In genomic region chr14:105533391-105533790, GRCh38 we compare ENCODE assay signal across 15 cellular contexts. TPM values are rescaled to one million over a fixed set of nuclear protein-coding genes. Genes with fewer than 3 reads are reported as not detected.
DNase-seq lines count a peak whose midpoint lies in the region; ATAC-seq, FAIRE-seq and TF ChIP-seq lines count a peak whose summit lies in the region.
"Had no signal": no experiment of that assay in that cellular context is flagged by ENCODE, and none has a peak within 500 bp of the region (broad histone marks: within the 10 kb centered on the region; RNA-seq: fewer than 3 reads in every experiment).

No MANE protein-coding gene starts in this region.

- no peak overlapping the region for H2AFZ ChIP-seq in neuronal stem cell (ENCODE audit: low read length)
- H2AFZ ChIP-seq: GM23338 had no signal

- peak overlapping the region in 8 of 11 experiments; percentile 9 to 72 (median 36); a peak in 13 of 22 replicates for H3K9ac ChIP-seq in BLaER1 treated with 17β-estradiol and CSF1 and Interleukin-3, amounts not matched to agents 10 nM and 100 nM
- H3K9ac ChIP-seq in neuronal stem cell (ENCODE audit: low read depth, low read length, poor library complexity) (no peak overlapping the region), kidney (ENCODE audit: low read length in 2 of 2) (no peak overlapping the region)

- TF ChIP-seq CTCF in chondrocyte (IDR thresholded peaks at IDR 0.05): no peak
- no peak for TF ChIP-seq CTCF in kidney (IDR thresholded peaks at IDR 0.05; ENCODE audit: borderline replicate concordance, extremely low read depth, insufficient read depth)

- no peak overlapping the region for H3K4ac ChIP-seq in neuronal stem cell (ENCODE audit: low read length)

- ATAC-seq in HG03175 (IDR thresholded peaks at IDR 0.05; ENCODE audit: unreplicated experiment): no peak
- ATAC-seq: CD8-positive, alpha-beta T cell had no signal

- WGBS in neuronal stem cell (ENCODE audit: extremely low coverage in 2 of 2, insufficient read length in 2 of 2, insufficient replicate concordance in 1 of 2), 2 donors: no CpG with 5 or more reads among the region's 9 CpGs

- H4K8ac ChIP-seq in neuronal stem cell (ENCODE audit: low read depth, low read length): no peak overlapping the region

- no peaks in the 10 kb centered on the region for H3K9me3 Mint-ChIP-seq in chondrocyte (ENCODE audit: low read depth)
- H3K9me3 Mint-ChIP-seq: CD8-positive, alpha-beta T cell had no signal

- H3K14ac ChIP-seq in neuronal stem cell (ENCODE audit: low read length): peak overlapping the region; percentile 90

- H3K36me3 Mint-ChIP-seq in chondrocyte (ENCODE audit: low read depth): no peaks in the 10 kb centered on the region
- H3K36me3 Mint-ChIP-seq: CD8-positive, alpha-beta T cell had no signal

- no peak overlapping the region for H3K23ac ChIP-seq in neuronal stem cell (ENCODE audit: low read depth, low read length, poor library complexity)

- no peak overlapping the region for H4K91ac ChIP-seq in neuronal stem cell (ENCODE audit: low read depth, low read length, poor library complexity)

- H3K4me2 ChIP-seq in BLaER1 treated with 17β-estradiol and CSF1 and Interleukin-3, amounts not matched to agents 10 nM and 100 nM: peak overlapping the region in 10 of 11 experiments; percentile 95 to 100 (median 98); a peak in 20 of 22 replicates
- H3K4me2 ChIP-seq in neuronal stem cell (ENCODE audit: insufficient read depth, low read length, poor library complexity, severe bottlenecking): no peak overlapping the region
- H3K4me2 ChIP-seq: GM23338 had no signal

- peak overlapping the region in 7 of 11 experiments; percentile 13 to 88 (median 56); a peak in 10 of 22 replicates for H3K27ac ChIP-seq in BLaER1 treated with 17β-estradiol and CSF1 and Interleukin-3, amounts not matched to agents 10 nM and 100 nM
- H3K27ac ChIP-seq in neuronal stem cell (replicated peaks; ENCODE audit: low read length): no peak overlapping the region
- H3K27ac ChIP-seq in kidney (ENCODE audit: low read depth in 2 of 2, low read length in 2 of 2): no peak overlapping the region
- H3K27ac ChIP-seq: HL-60 had no signal

- H2BK5ac ChIP-seq in neuronal stem cell (ENCODE audit: low read length): no peak overlapping the region

- H3K27ac Mint-ChIP-seq in chondrocyte (ENCODE audit: unreplicated experiment): no peak overlapping the region
- H3K27ac Mint-ChIP-seq: CD8-positive, alpha-beta T cell; GM23338 had no signal

- no peaks in the 10 kb centered on the region for H3K4me1 Mint-ChIP-seq in chondrocyte (ENCODE audit: low read depth)
- H3K4me1 Mint-ChIP-seq: GM23338 had no signal

- peak overlapping the region in 3 of 10 experiments; percentile 31 to 44 (median 34); a peak in 5 of 20 replicates for H3K4me3 ChIP-seq in BLaER1 treated with 17β-estradiol and CSF1 and Interleukin-3, amounts not matched to agents 10 nM and 100 nM
- H3K4me3 ChIP-seq in neuronal stem cell (ENCODE audit: low read length in 2 of 2) (peak overlapping the region in 1 of 2 donors; percentile 43), kidney (ENCODE audit: low read length in 2 of 2) (no peak overlapping the region)
- H3K4me3 ChIP-seq: GM23338 had no signal

- H3K79me1 ChIP-seq in neuronal stem cell (ENCODE audit: low read depth, low read length): peaks cover 2% of the 10 kb centered on the region

- H3K36me3 ChIP-seq in BLaER1 treated with 17β-estradiol and CSF1 and Interleukin-3, amounts not matched to agents 10 nM and 100 nM: no peaks in the 10 kb centered on the region
- H3K36me3 ChIP-seq in neuronal stem cell (replicated peaks in 1 of 2; ENCODE audit: control insufficient read depth in 2 of 2, insufficient read depth in 2 of 2, low read length in 2 of 2): no peaks in the 10 kb centered on the region
- H3K36me3 ChIP-seq in kidney (ENCODE audit: control insufficient read depth in 1 of 2, insufficient read depth in 2 of 2, low read length in 2 of 2): no peaks in the 10 kb centered on the region

- H2BK12ac ChIP-seq in neuronal stem cell (ENCODE audit: low read length): no peak overlapping the region

- peak; percentile 51 for DNase-seq in chondrocyte (ENCODE audit: low spot score)
- no peak for DNase-seq in neuronal stem cell (ENCODE audit: low spot score)
- no peak for DNase-seq in kidney
- DNase-seq in stimulated activated CD4-positive, alpha-beta T cell treated with anti-CD3 and anti-CD28 coated beads, Interleukin-1b, Interleukin-23, amount 100 ng/mL, for 48 hours: no peak
- DNase-seq in mesenteric fat pad (ENCODE audit: low spot score): no peak
- DNase-seq: CD8-positive, alpha-beta T cell; DMS79 treated with DMSO at 0.1 percent for 48 hours; GF-D8; HCEC 1CT had no signal

- H3K27me3 ChIP-seq in BLaER1 treated with 17β-estradiol and CSF1 and Interleukin-3, amounts not matched to agents 10 nM and 100 nM: peaks cover 0 to 12% (median 0%) of the 10 kb centered on the region in 11 experiments; a peak in 2 of 22 replicates
- H3K27me3 ChIP-seq in neuronal stem cell (ENCODE audit: control insufficient read depth in 3 of 3, insufficient read depth in 3 of 3, low read depth in 1 of 3, low read length in 3 of 3): peaks cover 0 to 36% (median 3%) of the 10 kb centered on the region in 3 experiments

- peaks cover 12% of the 10 kb centered on the region for H3K27me3 Mint-ChIP-seq in chondrocyte (ENCODE audit: low read depth)

- H2AK5ac ChIP-seq in neuronal stem cell (ENCODE audit: low read depth, low read length): no peak overlapping the region

- H2BK120ac ChIP-seq in neuronal stem cell (ENCODE audit: low read depth, low read length): no peak overlapping the region

- no peaks in the 10 kb centered on the region for H3K9me3 ChIP-seq in BLaER1 treated with 17β-estradiol and CSF1 and Interleukin-3, amounts not matched to agents 10 nM and 100 nM (replicated peaks in 1 of 11)
- H3K9me3 ChIP-seq in neuronal stem cell (replicated peaks in 1 of 2; ENCODE audit: control insufficient read depth in 2 of 2, insufficient read depth in 1 of 2, low read depth in 1 of 2, low read length in 2 of 2): peaks cover 0 to 41% of the 10 kb centered on the region in 2 donors
- no peaks in the 10 kb centered on the region for H3K9me3 ChIP-seq in kidney (ENCODE audit: control insufficient read depth in 1 of 2, low read length in 2 of 2)

- no peak overlapping the region for H3K18ac ChIP-seq in neuronal stem cell (ENCODE audit: low read length)

- intact Hi-C loops in kidney (cut with DNase I): no loop called here

- peaks cover 0 to 31% (median 7%) of the 10 kb centered on the region in 11 experiments; a peak in 11 of 22 replicates for H4K20me1 ChIP-seq in BLaER1 treated with 17β-estradiol and CSF1 and Interleukin-3, amounts not matched to agents 10 nM and 100 nM

- H2BK15ac ChIP-seq in neuronal stem cell (ENCODE audit: low read length): no peak overlapping the region

- FAIRE-seq in kidney (lab: Jason Lieb, UNC): no peak
- FAIRE-seq: H54 had no signal

- H3K4me1 ChIP-seq in BLaER1 treated with 17β-estradiol and CSF1 and Interleukin-3, amounts not matched to agents 10 nM and 100 nM: peaks cover 47 to 85% (median 75%) of the 10 kb centered on the region in 10 experiments
- H3K4me1 ChIP-seq in neuronal stem cell (ENCODE audit: control insufficient read depth in 2 of 2, insufficient read depth in 1 of 2, low read depth in 1 of 2, low read length in 2 of 2) (no peaks in the 10 kb centered on the region), kidney (ENCODE audit: control insufficient read depth in 1 of 2, insufficient read depth in 1 of 2, low read depth in 1 of 2, low read length in 2 of 2) (peaks cover 0 to 8% of the 10 kb centered on the region in 2 donors)

- no peak overlapping the region for H3K4me3 Mint-ChIP-seq in chondrocyte (ENCODE audit: unreplicated experiment)
- H3K4me3 Mint-ChIP-seq: CD8-positive, alpha-beta T cell; GM23338 had no signal

RNA-seq across cellular contexts. Expression of gene TMEM121, which starts 7.0 kb away (rescaled TPM):
- 4.4 to 8.9 TPM (median 6.0 TPM) in 3 replicates for total RNA-seq in chondrocyte
- polyA plus RNA-seq in neuronal stem cell (2013, experiment 1 of 2): 7.2 TPM
- polyA plus RNA-seq in neuronal stem cell (2013, experiment 2 of 2): 6.3 TPM
- 3.1 TPM for total RNA-seq in kidney
- polyA plus RNA-seq in kidney (ENCODE audit: insufficient read depth, low read depth, low replicate concordance): 4.1 TPM
- total RNA-seq in mesenteric fat pad: 2.1 TPM

RNA-seq across cellular contexts. Expression of gene TEDC1, which starts 42.3 kb away (rescaled TPM):
- total RNA-seq in chondrocyte (12.9 to 15.5 TPM (median 14.3 TPM) in 3 replicates), kidney (13.2 TPM), mesenteric fat pad (22.7 TPM)
- polyA plus RNA-seq in neuronal stem cell (2013, experiment 1 of 2): 13.4 TPM
- 11.7 TPM for polyA plus RNA-seq in neuronal stem cell (2013, experiment 2 of 2)
- polyA plus RNA-seq in kidney (ENCODE audit: insufficient read depth, low read depth, low replicate concordance): 6.9 TPM

RNA-seq across cellular contexts. Expression of gene CRIP1, which starts 46.7 kb away (rescaled TPM):
- total RNA-seq in chondrocyte (38.7 to 181 TPM (median 174 TPM) in 3 replicates), kidney (381 TPM), mesenteric fat pad (64.8 TPM)
- 98.0 TPM for polyA plus RNA-seq in neuronal stem cell (2013, experiment 1 of 2)
- polyA plus RNA-seq in neuronal stem cell (2013, experiment 2 of 2): 93.7 TPM
- polyA plus RNA-seq in kidney (ENCODE audit: insufficient read depth, low read depth, low replicate concordance): 272 TPM
- total RNA-seq: A172 had no signal

RNA-seq across cellular contexts. Expression of gene CRIP2, which starts 58.8 kb away (rescaled TPM):
- total RNA-seq in chondrocyte (166 to 264 TPM (median 247 TPM) in 3 replicates), kidney (357 TPM), mesenteric fat pad (82.8 TPM)
- polyA plus RNA-seq in neuronal stem cell (2013, experiment 1 of 2): 16.9 TPM
- polyA plus RNA-seq in neuronal stem cell (2013, experiment 2 of 2): 15.2 TPM
- 338 TPM for polyA plus RNA-seq in kidney (ENCODE audit: insufficient read depth, low read depth, low replicate concordance)

Comparison
In these comparisons a context has a peak if more than half of its experiments do, and no peak if none do; other contexts are left out.
1. H3K27ac ChIP-seq: peak in BLaER1 treated with 17β-estradiol and CSF1 and Interleukin-3, amounts not matched to agents 10 nM and 100 nM (7 of 11); none in neuronal stem cell (single experiment) and kidney (0 of 2).
2. H3K9ac ChIP-seq: peak in BLaER1 treated with 17β-estradiol and CSF1 and Interleukin-3, amounts not matched to agents 10 nM and 100 nM (8 of 11); none in neuronal stem cell (single experiment) and kidney (0 of 2).